In genomic region chr5:139849942-139850341, GRCh38 we compare ENCODE assay signal across 14 cellular contexts. TPM values are rescaled to one million over a fixed set of nuclear protein-coding genes. Genes with fewer than 3 reads are reported as not detected.
DNase-seq lines count a peak whose midpoint lies in the region; ATAC-seq, FAIRE-seq and TF ChIP-seq lines count a peak whose summit lies in the region.
"Had no signal": no experiment of that assay in that cellular context is flagged by ENCODE, and none has a peak within 500 bp of the region (broad histone marks: within the 10 kb centered on the region; RNA-seq: fewer than 3 reads in every experiment).

No MANE protein-coding gene starts in this region.

- H3K4me3 ChIP-seq in endothelial cell of umbilical vein (replicated peaks in 1 of 3; ENCODE audit: insufficient read depth in 1 of 3, low read depth in 1 of 3, low read length in 3 of 3), result no peak overlapping the region
- no peak overlapping the region for H3K4me3 ChIP-seq in spleen
- H3K4me3 ChIP-seq: cardiac muscle cell had no signal

- no peak for TF ChIP-seq CTCF in activated CD8-positive, alpha-beta T cell treated with anti-CD3 and anti-CD28 coated beads for 36 hours (IDR thresholded peaks at IDR 0.05)
- TF ChIP-seq CTCF in endothelial cell of umbilical vein (IDR thresholded peaks at IDR 0.05; ENCODE audit: extremely low read depth in 1 of 2, insufficient read depth in 1 of 2, low read depth in 1 of 2, low read length in 2 of 2) (no peak), spleen (IDR thresholded peaks at IDR 0.05 in 8 of 11, conservative IDR thresholded peaks at IDR 0.05 in 3 of 11) (no peak)

- H3K36me3 Mint-ChIP-seq in activated CD8-positive, alpha-beta T cell treated with anti-CD3 and anti-CD28 coated beads for 36 hours (ENCODE audit: low read depth), result no peaks in the 10 kb centered on the region
- no peaks in the 10 kb centered on the region for H3K36me3 Mint-ChIP-seq in activated CD8-positive, alpha-beta T cell treated with anti-CD3 and anti-CD28 coated beads, Interleukin-2, amount 10 ng/mL, durations not matched to agents 7 days and 5 days (ENCODE audit: low read depth)

- CTCF ChIA-PET in activated CD8-positive, alpha-beta T cell treated with anti-CD3 and anti-CD28 coated beads for 36 hours (lab: Charles Lee), result interaction anchor here (1.1 to 2.7 kb wide), 8 partner anchors 10 to 119 kb away, joined by 3 to 17 read pairs (median 6); no protein-coding TSS in a partner anchor
- CTCF ChIA-PET in activated CD8-positive, alpha-beta T cell treated with anti-CD3 and anti-CD28 coated beads, Interleukin-2, amount 10 ng/mL, durations not matched to agents 7 days and 5 days (lab: Charles Lee), result interaction anchor here (0.8 to 3.1 kb wide), 4 partner anchors 63 to 119 kb away, joined by 3 to 16 read pairs (median 5); no protein-coding TSS in a partner anchor
- CTCF ChIA-PET in endothelial cell of umbilical vein (lab: Charles Lee), result interaction anchor here (1.4 to 5.0 kb wide), 3 partner anchors 62 to 296 kb away, joined by 3 to 37 read pairs (median 13); no protein-coding TSS in a partner anchor

- ATAC-seq in activated CD8-positive, alpha-beta T cell treated with anti-CD3 and anti-CD28 coated beads for 36 hours, result no peak
- ATAC-seq in activated CD8-positive, alpha-beta T cell treated with anti-CD3 and anti-CD28 coated beads, Interleukin-2, amount 10 ng/mL, durations not matched to agents 7 days and 5 days, result no peak
- ATAC-seq in HG02763 (IDR thresholded peaks at IDR 0.05; ENCODE audit: unreplicated experiment), result no peak

- no TSS peak for BruUV-seq in endothelial cell of umbilical vein (replicated peaks; lab: Mats Ljungman, UMichigan)

- no peaks in the 10 kb centered on the region for H3K9me1 ChIP-seq in endothelial cell of umbilical vein (replicated peaks; ENCODE audit: control insufficient read depth, extremely low read depth, insufficient read depth, low read length)

- dilution Hi-C loops in endothelial cell of umbilical vein (cut with MboI; ENCODE audit: extremely low pct_ligation_motif_present, low sequenced_read_pairs), result no loop called here

- H3K36me3 ChIP-seq in endothelial cell of umbilical vein (ENCODE audit: control insufficient read depth in 2 of 2, extremely low read depth in 1 of 2, insufficient read depth in 2 of 2, low read length in 2 of 2), result no peaks in the 10 kb centered on the region
- H3K36me3 ChIP-seq in spleen, result peaks cover 0 to 16% (median 0%) of the 10 kb centered on the region in 6 donors
- H3K36me3 ChIP-seq: neutrophil had no signal

- H3K4me1 ChIP-seq in endothelial cell of umbilical vein (ENCODE audit: control insufficient read depth, extremely low read depth, insufficient read depth, low read length) (no peaks in the 10 kb centered on the region), spleen (peaks cover 0 to 43% (median 27%) of the 10 kb centered on the region in 6 donors)

- peaks cover 12% of the 10 kb centered on the region for H3K27me3 Mint-ChIP-seq in activated CD8-positive, alpha-beta T cell treated with anti-CD3 and anti-CD28 coated beads for 36 hours
- H3K27me3 Mint-ChIP-seq in activated CD8-positive, alpha-beta T cell treated with anti-CD3 and anti-CD28 coated beads, Interleukin-2, amount 10 ng/mL, durations not matched to agents 7 days and 5 days (ENCODE audit: low read depth), result peaks cover 34% of the 10 kb centered on the region

- H3K27ac ChIP-seq in endothelial cell of umbilical vein (ENCODE audit: insufficient read depth, low read depth, low read length) (no peak overlapping the region), spleen (peak overlapping the region in 5 of 8 donors; percentile 29 to 87 (median 34))
- H3K27ac ChIP-seq: cardiac muscle cell, neutrophil had no signal

- H3K79me2 ChIP-seq in endothelial cell of umbilical vein (ENCODE audit: control insufficient read depth, insufficient read depth, low read length), result no peaks in the 10 kb centered on the region

- no peaks in the 10 kb centered on the region for H3K9me3 ChIP-seq in endothelial cell of umbilical vein (replicated peaks; ENCODE audit: control insufficient read depth, insufficient read depth, low read length)
- H3K9me3 ChIP-seq in spleen, result no peaks in the 10 kb centered on the region
- H3K9me3 ChIP-seq: neutrophil had no signal

- peak overlapping the region; percentile 70 for H3K4me3 Mint-ChIP-seq in activated CD8-positive, alpha-beta T cell treated with anti-CD3 and anti-CD28 coated beads for 36 hours
- no peak overlapping the region for H3K4me3 Mint-ChIP-seq in activated CD8-positive, alpha-beta T cell treated with anti-CD3 and anti-CD28 coated beads, Interleukin-2, amount 10 ng/mL, durations not matched to agents 7 days and 5 days
- H3K4me3 Mint-ChIP-seq: HFFc6 had no signal

- H3K9ac ChIP-seq in endothelial cell of umbilical vein (replicated peaks; ENCODE audit: extremely low read depth, insufficient read depth, low read length), result no peak overlapping the region

- H3K9me3 Mint-ChIP-seq in activated CD8-positive, alpha-beta T cell treated with anti-CD3 and anti-CD28 coated beads for 36 hours, result no peaks in the 10 kb centered on the region
- H3K9me3 Mint-ChIP-seq in activated CD8-positive, alpha-beta T cell treated with anti-CD3 and anti-CD28 coated beads, Interleukin-2, amount 10 ng/mL, durations not matched to agents 7 days and 5 days (ENCODE audit: insufficient read depth), result no peaks in the 10 kb centered on the region
- H3K9me3 Mint-ChIP-seq: HFFc6 had no signal

- no peak overlapping the region for H3K27ac Mint-ChIP-seq in activated CD8-positive, alpha-beta T cell treated with anti-CD3 and anti-CD28 coated beads for 36 hours
- no peak overlapping the region for H3K27ac Mint-ChIP-seq in activated CD8-positive, alpha-beta T cell treated with anti-CD3 and anti-CD28 coated beads, Interleukin-2, amount 10 ng/mL, durations not matched to agents 7 days and 5 days
- H3K27ac Mint-ChIP-seq: HFFc6 had no signal

- FAIRE-seq in endothelial cell of umbilical vein (lab: Jason Lieb, UNC), result no peak

- 68 to 80% (median 76%) methylated on average over 2 of the region's 2 CpGs for WGBS in spleen, 5 donors

- peaks cover 6% of the 10 kb centered on the region for H3K4me1 Mint-ChIP-seq in activated CD8-positive, alpha-beta T cell treated with anti-CD3 and anti-CD28 coated beads for 36 hours (ENCODE audit: low read depth)
- peaks cover 3% of the 10 kb centered on the region for H3K4me1 Mint-ChIP-seq in activated CD8-positive, alpha-beta T cell treated with anti-CD3 and anti-CD28 coated beads, Interleukin-2, amount 10 ng/mL, durations not matched to agents 7 days and 5 days (ENCODE audit: low read depth)

- no peak for DNase-seq in activated CD8-positive, alpha-beta T cell treated with anti-CD3 and anti-CD28 coated beads for 36 hours
- no peak for DNase-seq in activated CD8-positive, alpha-beta T cell treated with anti-CD3 and anti-CD28 coated beads, Interleukin-2, amount 10 ng/mL, durations not matched to agents 7 days and 5 days
- DNase-seq in NCI-H2196 treated with DMSO at 0.1 percent for 48 hours (lab: John Stamatoyannopoulos, UW; ENCODE audit: unreplicated experiment) (peak; percentile 79), endothelial cell of umbilical vein (ENCODE audit: low read depth, low spot score) (peak; percentile 21), spleen (no peak), KBM-7 (no peak), NCI-H1694 treated with DMSO at 0.1 percent for 48 hours (lab: John Stamatoyannopoulos, UW) (no peak)
- DNase-seq: activated CD8-positive, alpha-beta memory T cell treated with anti-CD3 and anti-CD28 coated beads, Interleukin-2, amount 50 U/mL, for 48 hours; HFFc6; MV-4-11; stimulated activated CD4-positive, alpha-beta T cell treated with anti-CD3 and anti-CD28 coated beads, Interleukin-1b, Interleukin-23, amount 100 ng/mL, for 48 hours had no signal

- intact Hi-C loops in activated CD8-positive, alpha-beta T cell treated with anti-CD3 and anti-CD28 coated beads for 36 hours (cut with micrococcal nuclease), result no loop called here
- intact Hi-C loops in endothelial cell of umbilical vein (cut with micrococcal nuclease) (no loop called here), spleen (cut with DNase I; ENCODE audit: low total_unique reads) (loop anchor here (5.0 kb wide), 1 partner anchor 63 kb away; no protein-coding TSS in a partner anchor)

- POLR2A ChIA-PET in activated CD8-positive, alpha-beta T cell treated with anti-CD3 and anti-CD28 coated beads for 36 hours (lab: Charles Lee), result no interaction called here
- POLR2A ChIA-PET in activated CD8-positive, alpha-beta T cell treated with anti-CD3 and anti-CD28 coated beads, Interleukin-2, amount 10 ng/mL, durations not matched to agents 7 days and 5 days (lab: Charles Lee), result no interaction called here
- POLR2A ChIA-PET in endothelial cell of umbilical vein (lab: Charles Lee), result no interaction called here

- no peak for TF ChIP-seq POLR2A in endothelial cell of umbilical vein (IDR thresholded peaks at IDR 0.05; ENCODE audit: low read depth, low read length)
- TF ChIP-seq POLR2A in spleen (IDR thresholded peaks at IDR 0.05), result no peak

- H3K27me3 ChIP-seq in endothelial cell of umbilical vein (ENCODE audit: control insufficient read depth in 2 of 2, insufficient read depth in 2 of 2, low read length in 2 of 2) (peaks cover 4% of the 10 kb centered on the region in 2 experiments), spleen (replicated peaks in 1 of 7) (peaks cover 0 to 29% (median 0%) of the 10 kb centered on the region in 7 donors)

- no peak overlapping the region for H3K4me2 ChIP-seq in endothelial cell of umbilical vein (ENCODE audit: insufficient read depth, low read length)

- no peaks in the 10 kb centered on the region for H4K20me1 ChIP-seq in endothelial cell of umbilical vein (replicated peaks; ENCODE audit: control insufficient read depth, extremely low read depth, insufficient read depth, low read length)

- in situ Hi-C loops in KBM-7 (cut with MboI; ENCODE audit: low pct_unique_long_range_greater_than_20kb, low sequenced_read_pairs), result loop anchor here (10.0 kb wide), 1 partner anchor 55 kb away; the partner anchor contains the start of gene PSD2

- no peak overlapping the region for H2AFZ ChIP-seq in endothelial cell of umbilical vein (ENCODE audit: low read depth, low read length)

RNA-seq across cellular contexts. Expression of gene PSD2, which starts 54.3 kb away (rescaled TPM):
- total RNA-seq in activated CD8-positive, alpha-beta T cell treated with anti-CD3 and anti-CD28 coated beads for 36 hours, result under 1 TPM in 1 of 2 experiments, not detected in 1; 0.14 TPM
- total RNA-seq in activated CD8-positive, alpha-beta T cell treated with anti-CD3 and anti-CD28 coated beads, Interleukin-2, amount 10 ng/mL, durations not matched to agents 7 days and 5 days, result not detected
- total RNA-seq in endothelial cell of umbilical vein (not detected in 2 replicates), spleen (under 1 TPM in 6 of 7 donors, not detected in 1; 0.09 to 0.42 (median 0.25) TPM)
- polyA plus RNA-seq in endothelial cell of umbilical vein (not detected in 2 replicates), spleen (under 1 TPM; 0.03 to 0.24 (median 0.05) TPM)
- polyA plus RNA-seq in endothelial cell of umbilical vein (2011; cell fraction: cytosol; rRNA removed), result not detected in 2 replicates
- polyA plus RNA-seq in endothelial cell of umbilical vein (2011; cell fraction: nucleus; rRNA removed), result 0.04 TPM in 1 of 2 replicates, not detected in the other
- not detected in 2 replicates for polyA plus RNA-seq in endothelial cell of umbilical vein (2012)
- polyA minus RNA-seq in endothelial cell of umbilical vein, result 0.07 TPM in 1 of 2 replicates, not detected in the other
- not detected for polyA minus RNA-seq in endothelial cell of umbilical vein (2011; cell fraction: cytosol; rRNA and poly(A)+ RNA removed)
- polyA minus RNA-seq in endothelial cell of umbilical vein (2011; cell fraction: nucleus; rRNA and poly(A)+ RNA removed), result not detected in 2 replicates

Comparison
In these comparisons a context has a peak if more than half of its experiments do, and no peak if none do; other contexts are left out.
1. DNase-seq: peak in NCI-H2196 treated with DMSO at 0.1 percent for 48 hours (single experiment) and endothelial cell of umbilical vein (single experiment); none in activated CD8-positive, alpha-beta T cell treated with anti-CD3 and anti-CD28 coated beads for 36 hours (single experiment), activated CD8-positive, alpha-beta T cell treated with anti-CD3 and anti-CD28 coated beads, Interleukin-2, amount 10 ng/mL, durations not matched to agents 7 days and 5 days (single experiment), spleen (single experiment), KBM-7 (single experiment) and NCI-H1694 treated with DMSO at 0.1 percent for 48 hours (single experiment).